9 cellular contexts compared by ENCODE assay signal in the genomic region with DNA sequence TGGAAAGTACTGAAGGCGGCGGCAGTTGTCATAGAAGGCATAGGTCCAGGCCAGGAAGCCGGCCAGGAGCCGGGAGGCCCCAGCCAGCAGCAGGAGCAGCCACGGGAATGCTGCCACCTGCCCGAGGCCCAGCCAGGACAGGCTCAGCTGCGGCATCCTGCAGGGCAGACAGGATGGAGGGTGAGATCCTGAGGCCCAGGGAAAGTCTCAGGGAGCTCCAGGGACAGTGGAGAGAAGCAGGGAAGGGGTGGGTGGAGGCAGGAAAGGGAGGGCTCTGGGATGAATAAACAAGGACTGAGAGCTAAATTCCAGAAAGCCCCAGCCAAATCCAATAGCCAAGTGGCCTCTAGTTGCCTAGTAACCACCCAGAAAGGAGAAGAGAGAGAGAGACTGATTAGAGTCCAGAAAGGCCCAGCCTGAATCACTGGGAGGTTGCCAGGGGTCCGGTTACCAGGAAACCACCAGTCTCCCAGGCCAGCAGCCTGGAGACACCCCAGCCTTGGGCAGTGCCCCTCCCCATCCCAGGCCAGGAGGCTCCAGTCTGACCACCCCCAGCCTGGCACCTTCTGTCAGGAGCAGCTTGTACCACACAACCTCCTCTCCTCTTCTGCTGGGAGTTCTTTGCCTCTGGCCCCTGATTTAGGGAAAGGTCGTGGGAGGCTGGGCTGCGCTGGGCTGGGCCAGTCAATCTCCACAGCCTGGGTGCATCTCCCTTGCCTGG. TPM values are rescaled to one million over a fixed set of nuclear protein-coding genes. Genes with fewer than 3 reads are reported as not detected.
A peak's percentile ranks its signal among the peaks of the same experiment; 100 is the strongest.
DNase-seq lines count a peak whose midpoint lies in the region; ATAC-seq and TF ChIP-seq lines count a peak whose summit lies in the region.
"Had no signal": no experiment of that assay in that cellular context is flagged by ENCODE, and none has a peak within 500 bp of the region (broad histone marks: within the 10 kb centered on the region; RNA-seq: fewer than 3 reads in every experiment).

No MANE protein-coding gene starts in this region.

- peak; percentile 9 for DNase-seq in activated effector memory CD4-positive, alpha-beta T cell treated with anti-CD3 and anti-CD28 coated beads, Interleukin-2, amount 50 U/mL, for 16 hours
- no peak for DNase-seq in activated effector memory CD4-positive, alpha-beta T cell treated with Interleukin-2 at 50 U/mL for 16 hours
- DNase-seq in esophagus muscularis mucosa (ENCODE audit: extremely low spot score) (peak; percentile 90), NCI-H2081 treated with DMSO at 0.1 percent for 48 hours (lab: John Stamatoyannopoulos, UW) (no peak), hepatic stellate cell (ENCODE audit: low spot score) (no peak), UCSD-AML1 (lab: John Stamatoyannopoulos, UW; ENCODE audit: unreplicated experiment) (no peak)
- DNase-seq: naive B cell had no signal

- TF ChIP-seq EP300 in esophagus muscularis mucosa (IDR thresholded peaks at IDR 0.05), result no peak

- H3K9ac ChIP-seq in mucosa of rectum (ENCODE audit: low read depth in 1 of 2, low read length in 2 of 2), result peak overlapping the region in 1 of 2 donors; percentile 18

- no peak for TF ChIP-seq CTCF in esophagus muscularis mucosa (IDR thresholded peaks at IDR 0.05)

- H3K4me1 ChIP-seq in esophagus muscularis mucosa (peaks cover 22 to 47% (median 27%) of the 10 kb centered on the region in 4 donors), mucosa of rectum (ENCODE audit: control insufficient read depth in 2 of 2, insufficient read depth in 2 of 2, low read length in 2 of 2) (peaks cover 0 to 4% of the 10 kb centered on the region in 2 donors)

- 20% methylated on average over 6 of the region's 10 CpGs for WGBS in esophagus muscularis mucosa

- H3K9me3 ChIP-seq in esophagus muscularis mucosa (no peaks in the 10 kb centered on the region), mucosa of rectum (ENCODE audit: control insufficient read depth in 2 of 2, low read length in 2 of 2) (no peaks in the 10 kb centered on the region)

- H3K27ac ChIP-seq in esophagus muscularis mucosa (replicated peaks in 1 of 4) (peak overlapping the region; percentile 75 to 86 (median 77)), mucosa of rectum (ENCODE audit: low read depth in 2 of 2, low read length in 2 of 2) (peak overlapping the region; percentile 52 to 67)

- no peak for ATAC-seq in GM21423 (IDR thresholded peaks at IDR 0.05; ENCODE audit: unreplicated experiment)

- no peak for TF ChIP-seq POLR2A in esophagus muscularis mucosa (IDR thresholded peaks at IDR 0.05; ENCODE audit: low read depth)

- H3K4me3 ChIP-seq in esophagus muscularis mucosa (peak overlapping the region; percentile 22 to 48 (median 31)), mucosa of rectum (ENCODE audit: low read length in 2 of 2) (no peak overlapping the region)

- intact Hi-C loops in esophagus muscularis mucosa (cut with DNase I), result no loop called here

- no peaks in the 10 kb centered on the region for H3K27me3 ChIP-seq in esophagus muscularis mucosa
- no peaks in the 10 kb centered on the region for H3K27me3 ChIP-seq in mucosa of rectum (ENCODE audit: control insufficient read depth in 2 of 2, insufficient read depth in 2 of 2, low read length in 2 of 2)

- H3K36me3 ChIP-seq in esophagus muscularis mucosa, result peaks cover 0 to 4% (median 0%) of the 10 kb centered on the region in 4 donors
- H3K36me3 ChIP-seq in mucosa of rectum (ENCODE audit: control insufficient read depth in 2 of 2, insufficient read depth in 2 of 2, low read length in 2 of 2), result no peaks in the 10 kb centered on the region

RNA-seq across cellular contexts. Expression of a gene that starts 7.5 kb away (rescaled TPM):
- total RNA-seq in esophagus muscularis mucosa, result under 1 TPM in 1 of 4 donors, not detected in 3; 0.06 TPM

RNA-seq across cellular contexts. Expression of a gene that starts 35.5 kb away (rescaled TPM):
- total RNA-seq in esophagus muscularis mucosa, result not detected

RNA-seq across cellular contexts. Expression of a gene that starts 42.1 kb away (rescaled TPM):
- total RNA-seq in esophagus muscularis mucosa, result not detected

RNA-seq across cellular contexts. Expression of a gene that starts 52.1 kb away (rescaled TPM):
- not detected for total RNA-seq in esophagus muscularis mucosa

Comparison
In these comparisons a context has a peak if more than half of its experiments do, and no peak if none do; other contexts are left out.
1. DNase-seq: peak in activated effector memory CD4-positive, alpha-beta T cell treated with anti-CD3 and anti-CD28 coated beads, Interleukin-2, amount 50 U/mL, for 16 hours (single experiment) and esophagus muscularis mucosa (single experiment); none in activated effector memory CD4-positive, alpha-beta T cell treated with Interleukin-2 at 50 U/mL for 16 hours (single experiment), NCI-H2081 treated with DMSO at 0.1 percent for 48 hours (single experiment), hepatic stellate cell (single experiment) and UCSD-AML1 (single experiment).
2. H3K4me3 ChIP-seq: peak in esophagus muscularis mucosa (4 of 4); none in mucosa of rectum (0 of 2).